ENCODE assay signal across 15 cellular contexts in the genomic region with DNA sequence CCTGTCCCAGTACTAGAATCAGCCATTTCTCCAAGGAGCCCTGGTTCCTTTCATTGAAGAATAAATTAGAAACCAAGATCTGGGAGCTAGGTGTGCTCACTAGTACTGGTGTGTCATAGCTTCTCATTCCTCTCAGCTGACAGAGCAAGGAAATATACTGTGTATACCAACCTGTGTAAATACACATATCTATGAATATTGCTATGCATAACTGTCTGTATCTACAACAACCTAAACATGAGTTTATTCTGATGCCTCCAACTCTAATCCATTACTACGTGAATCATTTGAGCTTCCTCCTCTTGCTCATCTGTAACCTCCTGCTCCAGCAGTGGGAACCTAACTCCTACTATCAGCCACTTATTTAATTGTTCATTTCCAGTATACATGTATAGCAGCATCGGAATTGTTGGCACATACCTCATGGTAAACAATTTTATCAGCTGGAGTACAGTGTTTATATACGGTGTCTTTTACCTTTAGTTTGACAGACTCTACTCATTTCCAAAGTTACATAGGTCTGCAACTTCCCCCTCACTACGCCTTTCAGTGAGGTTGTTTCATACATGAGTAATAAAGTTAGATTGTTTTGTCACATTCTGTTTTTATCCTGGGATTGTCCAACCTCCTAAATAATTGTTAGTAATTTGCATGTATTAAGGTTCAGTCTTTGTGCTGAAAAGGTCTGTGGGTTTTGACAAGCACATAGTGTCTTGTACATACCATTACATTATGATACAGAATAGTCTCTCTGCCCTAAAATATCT. TPM values are rescaled to one million over a fixed set of nuclear protein-coding genes. Genes with fewer than 3 reads are reported as not detected.
A peak's percentile ranks its signal among the peaks of the same experiment; 100 is the strongest.
DNase-seq lines count a peak whose midpoint lies in the region; ATAC-seq and TF ChIP-seq lines count a peak whose summit lies in the region.
"Had no signal": no experiment of that assay in that cellular context is flagged by ENCODE, and none has a peak within 500 bp of the region (broad histone marks: within the 10 kb centered on the region; RNA-seq: fewer than 3 reads in every experiment).

No MANE protein-coding gene starts in this region.

- H3K4me1 Mint-ChIP-seq in activated T-helper 2 cell treated with anti-CD3 and anti-CD28 coated beads, Interferon-gamma antibody, Interleukin-2, Interleukin-4, amounts not matched to agents 10 μg/mL and 5 μg/mL and 100 μg/mL, durations not matched to agents 14 hours and 24 hours and 36 hours (ENCODE audit: low read depth) = peaks cover 11% of the 10 kb centered on the region
- H3K4me1 Mint-ChIP-seq in nephron progenitor cell = peaks cover 5% of the 10 kb centered on the region
- peaks cover 9% of the 10 kb centered on the region for H3K4me1 Mint-ChIP-seq in activated CD8-positive, alpha-beta T cell treated with anti-CD3 and anti-CD28 coated beads, Interleukin-2, amount 10 ng/mL, durations not matched to agents 7 days and 5 days (ENCODE audit: low read depth)

- no peaks in the 10 kb centered on the region for H3K36me3 Mint-ChIP-seq in activated T-helper 2 cell treated with anti-CD3 and anti-CD28 coated beads, Interferon-gamma antibody, Interleukin-2, Interleukin-4, amounts not matched to agents 10 μg/mL and 5 μg/mL and 100 μg/mL, durations not matched to agents 14 hours and 24 hours and 36 hours (ENCODE audit: low read depth)
- H3K36me3 Mint-ChIP-seq in nephron progenitor cell (ENCODE audit: low read depth) = peaks cover 28% of the 10 kb centered on the region
- H3K36me3 Mint-ChIP-seq in activated CD8-positive, alpha-beta T cell treated with anti-CD3 and anti-CD28 coated beads, Interleukin-2, amount 10 ng/mL, durations not matched to agents 7 days and 5 days (ENCODE audit: low read depth) = no peaks in the 10 kb centered on the region

- no peak overlapping the region for H3K27ac Mint-ChIP-seq in activated T-helper 2 cell treated with anti-CD3 and anti-CD28 coated beads, Interferon-gamma antibody, Interleukin-2, Interleukin-4, amounts not matched to agents 10 μg/mL and 5 μg/mL and 100 μg/mL, durations not matched to agents 14 hours and 24 hours and 36 hours
- no peak overlapping the region for H3K27ac Mint-ChIP-seq in nephron progenitor cell
- no peak overlapping the region for H3K27ac Mint-ChIP-seq in activated CD8-positive, alpha-beta T cell treated with anti-CD3 and anti-CD28 coated beads, Interleukin-2, amount 10 ng/mL, durations not matched to agents 7 days and 5 days
- H3K27ac Mint-ChIP-seq: effector memory CD8-positive, alpha-beta T cell had no signal

- TF ChIP-seq CTCF in RWPE2 (IDR thresholded peaks at IDR 0.05; ENCODE audit: poor library complexity, severe bottlenecking) = no peak
- no peak for TF ChIP-seq CTCF in nephron progenitor cell (IDR thresholded peaks at IDR 0.05)

- H3K36me3 ChIP-seq in RWPE2 (ENCODE audit: low read depth) = no peaks in the 10 kb centered on the region

- CTCF ChIA-PET in activated CD8-positive, alpha-beta T cell treated with anti-CD3 and anti-CD28 coated beads, Interleukin-2, amount 10 ng/mL, durations not matched to agents 7 days and 5 days (lab: Charles Lee) = interaction anchor here (0.6 to 1.5 kb wide), 5 partner anchors 10 to 116 kb away, joined by 3 to 6 read pairs (median 3); no protein-coding TSS in a partner anchor

- no peaks in the 10 kb centered on the region for H3K27me3 Mint-ChIP-seq in activated T-helper 2 cell treated with anti-CD3 and anti-CD28 coated beads, Interferon-gamma antibody, Interleukin-2, Interleukin-4, amounts not matched to agents 10 μg/mL and 5 μg/mL and 100 μg/mL, durations not matched to agents 14 hours and 24 hours and 36 hours (ENCODE audit: low read depth)
- H3K27me3 Mint-ChIP-seq in nephron progenitor cell (ENCODE audit: low read depth, poor library complexity) = no peaks in the 10 kb centered on the region
- H3K27me3 Mint-ChIP-seq in activated CD8-positive, alpha-beta T cell treated with anti-CD3 and anti-CD28 coated beads, Interleukin-2, amount 10 ng/mL, durations not matched to agents 7 days and 5 days (ENCODE audit: low read depth) = no peaks in the 10 kb centered on the region
- H3K27me3 Mint-ChIP-seq: effector memory CD8-positive, alpha-beta T cell had no signal

- H3K27ac ChIP-seq in RWPE2 (ENCODE audit: poor library complexity, severe bottlenecking) = no peak overlapping the region

- POLR2A ChIA-PET in activated CD8-positive, alpha-beta T cell treated with anti-CD3 and anti-CD28 coated beads, Interleukin-2, amount 10 ng/mL, durations not matched to agents 7 days and 5 days (lab: Charles Lee) = no interaction called here

- H3K4me3 ChIP-seq in RWPE2 (ENCODE audit: severe bottlenecking) = no peak overlapping the region

- no peak for DNase-seq in RWPE2 (ENCODE audit: low spot score)
- DNase-seq in activated T-helper 2 cell treated with anti-CD3 and anti-CD28 coated beads, Interferon-gamma antibody, Interleukin-2, Interleukin-4, amounts not matched to agents 10 μg/mL and 5 μg/mL and 100 μg/mL, durations not matched to agents 14 hours and 24 hours and 36 hours (ENCODE audit: low spot score) = no peak
- DNase-seq in nephron progenitor cell = no peak
- DNase-seq in activated CD8-positive, alpha-beta T cell treated with anti-CD3 and anti-CD28 coated beads, Interleukin-2, amount 10 ng/mL, durations not matched to agents 7 days and 5 days = no peak
- DNase-seq in activated CD4-positive, alpha-beta T cell treated with anti-CD3 and anti-CD28 coated beads, Interleukin-2, amount 50 U/mL, for 1 hour = no peak
- DNase-seq: activated CD4-positive, alpha-beta T cell treated with anti-CD3 and anti-CD28 coated beads for 4 hours; DMS53; effector memory CD8-positive, alpha-beta T cell; foreskin melanocyte; GOT3; mesenchymal stem cell; NCI-H2171 treated with DMSO at 0.1 percent for 48 hours had no signal

- no peaks in the 10 kb centered on the region for H3K4me1 ChIP-seq in RWPE2 (ENCODE audit: insufficient read depth, poor library complexity, severe bottlenecking)

- no peaks in the 10 kb centered on the region for H3K9me3 ChIP-seq in RWPE2 (ENCODE audit: severe bottlenecking)

- H3K9me3 Mint-ChIP-seq in activated T-helper 2 cell treated with anti-CD3 and anti-CD28 coated beads, Interferon-gamma antibody, Interleukin-2, Interleukin-4, amounts not matched to agents 10 μg/mL and 5 μg/mL and 100 μg/mL, durations not matched to agents 14 hours and 24 hours and 36 hours = no peaks in the 10 kb centered on the region
- no peaks in the 10 kb centered on the region for H3K9me3 Mint-ChIP-seq in nephron progenitor cell
- no peaks in the 10 kb centered on the region for H3K9me3 Mint-ChIP-seq in activated CD8-positive, alpha-beta T cell treated with anti-CD3 and anti-CD28 coated beads, Interleukin-2, amount 10 ng/mL, durations not matched to agents 7 days and 5 days (ENCODE audit: insufficient read depth)
- H3K9me3 Mint-ChIP-seq: effector memory CD8-positive, alpha-beta T cell had no signal

- no peaks in the 10 kb centered on the region for H3K27me3 ChIP-seq in RWPE2 (ENCODE audit: insufficient read depth, poor library complexity, severe bottlenecking)

- intact Hi-C loops in activated T-helper 2 cell treated with anti-CD3 and anti-CD28 coated beads, Interferon-gamma antibody, Interleukin-2, Interleukin-4, amounts not matched to agents 10 μg/mL and 5 μg/mL and 100 μg/mL, durations not matched to agents 14 hours and 24 hours and 36 hours (cut with micrococcal nuclease) = no loop called here

- ATAC-seq in GM18517 (IDR thresholded peaks at IDR 0.05; ENCODE audit: unreplicated experiment) = peak; percentile 42
- ATAC-seq in GM21390 (IDR thresholded peaks at IDR 0.05; ENCODE audit: unreplicated experiment) = peak; percentile 50
- ATAC-seq in HG02973 (IDR thresholded peaks at IDR 0.05; ENCODE audit: unreplicated experiment) = peak; percentile 81
- ATAC-seq in RWPE2 (ENCODE audit: low read depth) = peak; percentile 42; the same call in 2 of the 3 replicates
- ATAC-seq in activated CD8-positive, alpha-beta T cell treated with anti-CD3 and anti-CD28 coated beads, Interleukin-2, amount 10 ng/mL, durations not matched to agents 7 days and 5 days = no peak
- ATAC-seq: effector memory CD8-positive, alpha-beta T cell had no signal

- no peak overlapping the region for H3K4me3 Mint-ChIP-seq in activated T-helper 2 cell treated with anti-CD3 and anti-CD28 coated beads, Interferon-gamma antibody, Interleukin-2, Interleukin-4, amounts not matched to agents 10 μg/mL and 5 μg/mL and 100 μg/mL, durations not matched to agents 14 hours and 24 hours and 36 hours (ENCODE audit: low read depth)
- no peak overlapping the region for H3K4me3 Mint-ChIP-seq in nephron progenitor cell
- no peak overlapping the region for H3K4me3 Mint-ChIP-seq in activated CD8-positive, alpha-beta T cell treated with anti-CD3 and anti-CD28 coated beads, Interleukin-2, amount 10 ng/mL, durations not matched to agents 7 days and 5 days
- H3K4me3 Mint-ChIP-seq: effector memory CD8-positive, alpha-beta T cell had no signal

RNA-seq across cellular contexts. Expression of gene SCRG1, which starts 7.1 kb away (rescaled TPM):
- total RNA-seq in activated T-helper 2 cell treated with anti-CD3 and anti-CD28 coated beads, Interferon-gamma antibody, Interleukin-2, Interleukin-4, amounts not matched to agents 10 μg/mL and 5 μg/mL and 100 μg/mL, durations not matched to agents 14 hours and 24 hours and 36 hours = not detected in 2 replicates
- total RNA-seq in activated CD8-positive, alpha-beta T cell treated with anti-CD3 and anti-CD28 coated beads, Interleukin-2, amount 10 ng/mL, durations not matched to agents 7 days and 5 days = not detected

RNA-seq across cellular contexts. Expression of gene SAP30, which starts 35.3 kb away (rescaled TPM):
- total RNA-seq in activated T-helper 2 cell treated with anti-CD3 and anti-CD28 coated beads, Interferon-gamma antibody, Interleukin-2, Interleukin-4, amounts not matched to agents 10 μg/mL and 5 μg/mL and 100 μg/mL, durations not matched to agents 14 hours and 24 hours and 36 hours = 37.4 and 38.3 TPM in 2 replicates
- 10 to 100 TPM; 19.7 to 21.0 TPM for total RNA-seq in activated CD8-positive, alpha-beta T cell treated with anti-CD3 and anti-CD28 coated beads, Interleukin-2, amount 10 ng/mL, durations not matched to agents 7 days and 5 days
